8 cellular contexts compared by ENCODE assay signal in the genomic region with DNA sequence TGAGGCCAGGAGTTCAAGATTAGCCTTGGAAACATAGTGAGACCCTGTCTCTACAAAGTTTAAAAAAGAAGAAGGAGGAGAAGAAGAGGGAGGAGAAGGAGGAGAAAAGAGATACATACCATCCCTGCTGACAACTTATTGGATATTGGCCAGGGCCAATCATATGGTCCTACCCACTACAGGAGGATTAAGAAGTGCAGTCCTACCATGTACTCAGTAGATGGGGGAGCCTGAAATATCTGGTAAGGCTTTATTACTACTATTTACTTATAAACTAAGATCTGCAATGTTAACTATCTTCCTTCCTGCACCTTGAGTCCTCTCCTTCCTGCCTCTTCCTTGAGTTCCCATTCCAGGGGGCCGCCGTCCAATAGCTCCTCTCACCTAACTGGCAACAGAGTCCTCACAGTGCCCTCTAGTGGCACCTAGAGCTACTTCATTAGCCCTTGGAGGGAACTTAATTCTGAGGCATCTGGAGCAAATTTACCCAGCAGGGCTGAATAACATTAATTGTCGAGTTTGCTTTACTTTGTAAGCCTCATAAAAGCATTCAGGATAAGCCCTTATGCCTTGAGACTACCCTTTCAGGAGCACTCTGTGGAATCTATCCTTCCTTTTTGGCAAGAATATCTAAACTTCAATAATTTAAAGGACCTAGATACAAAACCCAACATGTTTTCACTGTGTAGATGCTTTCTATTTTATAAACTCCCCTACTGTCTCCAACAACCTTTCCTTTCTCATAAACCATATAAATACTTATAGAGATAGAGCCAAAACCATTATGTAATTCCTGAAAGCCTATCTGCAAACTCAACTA. TPM values are rescaled to one million over a fixed set of nuclear protein-coding genes. Genes with fewer than 3 reads are reported as not detected.
A peak's percentile ranks its signal among the peaks of the same experiment; 100 is the strongest.
DNase-seq lines count a peak whose midpoint lies in the region; ATAC-seq lines count a peak whose summit lies in the region.

No MANE protein-coding gene starts in this region.

- H3K27ac Mint-ChIP-seq in T-helper 17 cell, result peak overlapping the region; percentile 78

- H3K36me3 Mint-ChIP-seq in T-helper 17 cell (ENCODE audit: low read depth), result peaks cover 2% of the 10 kb centered on the region

- H3K9me3 ChIP-seq in T-helper 17 cell (ENCODE audit: control insufficient read depth, low read length, poor library complexity, severe bottlenecking), result no peaks in the 10 kb centered on the region

- H3K4me1 Mint-ChIP-seq in T-helper 17 cell, result peaks cover 8% of the 10 kb centered on the region

- ATAC-seq in GM18868 (IDR thresholded peaks at IDR 0.05; ENCODE audit: unreplicated experiment) (peak; percentile 46), T-helper 17 cell (peak; percentile 83), HG03457 (IDR thresholded peaks at IDR 0.05; ENCODE audit: unreplicated experiment) (no peak)

- no peaks in the 10 kb centered on the region for H3K27me3 Mint-ChIP-seq in T-helper 17 cell

- DNase-seq in AG08396 (ENCODE audit: low spot score) (peak; percentile 56), NCI-H1105 (lab: John Stamatoyannopoulos, UW) (peak; percentile 73), T-helper 17 cell (peak in 1 of 3 donors; percentile 51), astrocyte of the hippocampus (ENCODE audit: low read depth, low spot score) (peak; percentile 83), hypothalamus (lab: John Stamatoyannopoulos, UW) (peak in 37 of 51 donors; percentile 1 to 66 (median 20)), smooth muscle cell of the brain vasculature (ENCODE audit: low read depth, low spot score) (peak; percentile 20)

- H3K4me3 Mint-ChIP-seq in T-helper 17 cell, result no peak overlapping the region

RNA-seq across cellular contexts. Expression of gene RANBP6, which starts 39.1 kb away (rescaled TPM):
- 10 to 100 TPM; 30.4 to 32.2 TPM for total RNA-seq in T-helper 17 cell
